In the genomic region with DNA sequence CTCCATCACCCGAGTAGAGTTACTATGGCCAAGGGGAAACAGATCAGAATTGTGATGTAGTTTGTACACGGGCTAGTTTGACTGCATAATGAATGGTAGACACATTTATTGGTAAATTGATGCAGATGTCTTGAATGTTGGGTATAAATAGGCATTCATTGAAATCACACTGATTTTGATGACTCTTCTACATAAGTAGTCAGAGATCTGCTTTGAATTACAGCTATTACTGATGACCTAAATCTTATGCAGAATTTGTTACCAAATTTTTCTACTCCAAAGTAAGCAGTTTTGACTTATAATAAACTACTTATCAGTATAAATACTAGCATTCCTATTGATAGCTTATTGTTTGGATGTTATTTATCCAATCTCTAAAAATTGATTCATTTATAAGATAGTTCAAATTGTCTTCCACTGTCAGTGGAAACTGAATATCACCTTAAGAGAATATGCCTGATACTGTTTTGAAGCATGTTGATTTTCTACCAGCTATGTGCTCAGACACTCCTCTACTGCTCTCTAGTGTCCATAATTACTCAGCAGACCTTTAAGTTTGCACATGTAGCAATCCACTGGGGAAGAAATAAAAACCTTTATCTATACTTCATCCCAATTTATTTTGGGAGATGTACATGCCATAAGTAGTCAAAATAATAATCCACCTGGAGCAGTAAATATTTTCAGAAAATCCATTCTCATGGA, we compare ENCODE assay signal across 8 cellular contexts.
DNase-seq lines count a peak whose midpoint lies in the region; ATAC-seq and TF ChIP-seq lines count a peak whose summit lies in the region.

No MANE protein-coding gene starts in this region.

- H3K4me3 ChIP-seq in AG04450 (ENCODE audit: low read depth, low read length) (no peak overlapping the region), colonic mucosa (no peak overlapping the region)

- H3K27ac ChIP-seq in AG04450 (ENCODE audit: low read depth, low read length): no peak overlapping the region
- H3K27ac ChIP-seq in colonic mucosa: no peak overlapping the region

- DNase-seq in AG04450 (ENCODE audit: low read depth, low spot score) (peak; percentile 58), HCEC 1CT (peak; percentile 35), NCI-H524 treated with DMSO at 0.1 percent for 48 hours (lab: John Stamatoyannopoulos, UW) (peak; percentile 17), colonic mucosa (no peak), lung microvascular endothelial cell (ENCODE audit: low read depth in 2 of 2) (peak; percentile 68 to 72)

- TF ChIP-seq CTCF in AG04450 (IDR thresholded peaks at IDR 0.05; ENCODE audit: low read depth, low read length): peak; percentile 82
- peak; percentile 56 for TF ChIP-seq CTCF in colonic mucosa (IDR thresholded peaks at IDR 0.05)

- H3K27me3 ChIP-seq in AG04450 (ENCODE audit: control insufficient read depth, insufficient read depth, low read length) (no peaks in the 10 kb centered on the region), colonic mucosa (no peaks in the 10 kb centered on the region)

- H3K4me1 ChIP-seq in colonic mucosa: no peaks in the 10 kb centered on the region

- intact Hi-C loops in colonic mucosa (cut with DNase I): loop anchor here (2.0 to 10.0 kb wide), 4 partner anchors 198 to 748 kb away; no protein-coding TSS in a partner anchor

- POLR2A ChIA-PET in AG04450 (lab: Yijun Ruan, JAX): interaction anchor here (0.7 kb wide), 1 partner anchor 260 kb away, joined by 5 read pairs; no protein-coding TSS in a partner anchor

- CTCF ChIA-PET in AG04450 (lab: Charles Lee): interaction anchor here (0.6 to 7.4 kb wide), 81 partner anchors 8 to 748 kb away, joined by 3 to 159 read pairs (median 4); no protein-coding TSS in a partner anchor

- ATAC-seq in GM18870 (IDR thresholded peaks at IDR 0.05; ENCODE audit: unreplicated experiment) (no peak), GM19023 (IDR thresholded peaks at IDR 0.05; ENCODE audit: unreplicated experiment) (no peak), GM18519 (IDR thresholded peaks at IDR 0.05; ENCODE audit: low FRiP score, unreplicated experiment) (no peak)

- no peaks in the 10 kb centered on the region for H3K36me3 ChIP-seq in colonic mucosa

- H3K9ac ChIP-seq in colonic mucosa (ENCODE audit: low read depth in 2 of 2, low read length in 2 of 2): no peak overlapping the region

- no peaks in the 10 kb centered on the region for H3K9me3 ChIP-seq in AG04450 (ENCODE audit: control insufficient read depth, insufficient read depth, low read length)
- no peaks in the 10 kb centered on the region for H3K9me3 ChIP-seq in colonic mucosa
